ENCODE assay signal across 16 cellular contexts in the genomic region with DNA sequence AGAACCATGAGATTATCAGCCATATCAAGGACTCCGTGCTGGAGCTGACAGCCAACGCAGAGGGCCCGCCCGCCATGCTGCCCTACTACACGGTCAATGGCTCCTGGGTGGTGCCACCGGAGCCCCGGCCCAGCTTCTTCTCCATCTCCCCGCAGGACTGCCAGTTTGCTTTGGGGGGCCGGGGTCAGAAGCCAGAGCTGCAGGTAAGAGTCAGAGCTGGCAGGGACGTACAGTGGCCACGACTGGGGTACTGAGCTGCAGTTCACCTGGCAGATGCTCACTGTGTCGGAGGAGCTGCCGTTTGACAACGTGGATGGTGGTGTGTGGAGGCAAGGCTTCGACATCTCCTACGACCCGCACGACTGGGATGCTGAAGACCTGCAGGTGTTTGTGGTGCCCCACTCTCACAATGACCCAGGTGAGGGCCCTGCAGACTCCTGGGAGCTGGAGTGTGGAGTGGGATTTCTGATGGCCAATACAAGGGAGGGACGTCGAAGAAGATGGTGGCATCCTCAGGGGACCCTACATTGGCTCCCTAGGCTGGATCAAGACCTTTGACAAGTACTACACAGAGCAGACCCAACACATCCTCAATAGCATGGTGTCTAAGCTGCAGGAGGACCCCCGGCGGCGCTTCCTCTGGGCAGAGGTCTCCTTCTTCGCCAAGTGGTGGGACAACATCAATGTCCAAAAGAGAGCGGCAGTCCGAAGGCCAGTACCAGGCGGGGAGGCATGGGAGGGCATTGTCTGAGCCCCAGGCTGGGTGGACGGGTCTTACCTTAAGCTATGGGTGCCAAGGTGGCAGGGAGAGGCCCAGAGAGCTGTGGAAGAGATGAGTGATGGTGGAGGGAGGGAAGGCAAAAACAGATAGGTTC. TPM values are rescaled to one million over a fixed set of nuclear protein-coding genes. Genes with fewer than 3 reads are reported as not detected.
A peak's percentile ranks its signal among the peaks of the same experiment; 100 is the strongest.
DNase-seq lines count a peak whose midpoint lies in the region; ATAC-seq, FAIRE-seq and TF ChIP-seq lines count a peak whose summit lies in the region.
"Had no signal": no experiment of that assay in that cellular context is flagged by ENCODE, and none has a peak within 500 bp of the region (broad histone marks: within the 10 kb centered on the region; RNA-seq: fewer than 3 reads in every experiment).

No MANE protein-coding gene starts in this region.

- H3K27ac Mint-ChIP-seq in activated T-cell treated with anti-CD3 and anti-CD28 coated beads, Interleukin-2, amount 50 U/mL, for 72 hours = peak overlapping the region; percentile 22
- H3K27ac Mint-ChIP-seq: stimulated activated naive CD8-positive, alpha-beta T cell treated with anti-CD3 and anti-CD28 coated beads, Interleukin-15, Interleukin-2, amounts not matched to agents 100 ng/mL and 50 ng/mL, for 24 hours had no signal

- H3K36me3 Mint-ChIP-seq in activated T-cell treated with anti-CD3 and anti-CD28 coated beads, Interleukin-2, amount 50 U/mL, for 72 hours (ENCODE audit: insufficient read depth in 2 of 2) = peaks cover 5 to 25% of the 10 kb centered on the region in 2 donors

- peaks cover 57% of the 10 kb centered on the region for H3K4me1 ChIP-seq in body of pancreas
- peaks cover 10 to 41% (median 22%) of the 10 kb centered on the region in 3 donors for H3K4me1 ChIP-seq in pancreas
- peaks cover 13% of the 10 kb centered on the region for H3K4me1 ChIP-seq in hepatocyte (ENCODE audit: insufficient read depth)

- H3K4me3 ChIP-seq in body of pancreas (no peak overlapping the region), pancreas (no peak overlapping the region), hepatocyte (no peak overlapping the region)
- H3K4me3 ChIP-seq: lung, prostate gland, SK-N-MC had no signal

- H3K9me3 Mint-ChIP-seq in activated T-cell treated with anti-CD3 and anti-CD28 coated beads, Interleukin-2, amount 50 U/mL, for 72 hours = no peaks in the 10 kb centered on the region
- H3K9me3 Mint-ChIP-seq: stimulated activated naive CD8-positive, alpha-beta T cell treated with anti-CD3 and anti-CD28 coated beads, Interleukin-15, Interleukin-2, amounts not matched to agents 100 ng/mL and 50 ng/mL, for 24 hours had no signal

- peaks cover 3% of the 10 kb centered on the region for H3K79me2 ChIP-seq in hepatocyte

- peak in 1 of 2 donors; percentile 1 for DNase-seq in activated T-cell treated with anti-CD3 and anti-CD28 coated beads, Interleukin-2, amount 50 U/mL, for 72 hours
- DNase-seq in activated T-cell treated with anti-CD3 and anti-CD28 coated beads for 4 hours (no peak), body of pancreas (no peak), pancreas (peak in 1 of 6 donors; percentile 73), hepatocyte (ENCODE audit: low spot score) (no peak)
- DNase-seq: amygdala, DMS79 treated with DMSO at 0.1 percent for 48 hours, foreskin fibroblast, GOT3, KBM-7 had no signal

- H3K36me3 ChIP-seq in body of pancreas (replicated peaks in 1 of 2; ENCODE audit: insufficient read depth in 1 of 2, low read depth in 2 of 2) (peaks cover 6 to 21% of the 10 kb centered on the region in 2 donors), pancreas (peaks cover 0 to 26% (median 21%) of the 10 kb centered on the region in 3 donors), hepatocyte (replicated peaks; ENCODE audit: insufficient read depth, low read depth) (no peaks in the 10 kb centered on the region)

- no peaks in the 10 kb centered on the region for H3K27me3 Mint-ChIP-seq in activated T-cell treated with anti-CD3 and anti-CD28 coated beads, Interleukin-2, amount 50 U/mL, for 72 hours (ENCODE audit: low read depth)
- H3K27me3 Mint-ChIP-seq: stimulated activated naive CD8-positive, alpha-beta T cell treated with anti-CD3 and anti-CD28 coated beads, Interleukin-15, Interleukin-2, amounts not matched to agents 100 ng/mL and 50 ng/mL, for 24 hours had no signal

- no peak overlapping the region for H2AFZ ChIP-seq in hepatocyte

- intact Hi-C loops in body of pancreas (cut with DNase I) (no loop called here), pancreas (cut with DNase I) (no loop called here)

- TF ChIP-seq CTCF in body of pancreas (IDR thresholded peaks at IDR 0.05) = no peak
- no peak for TF ChIP-seq CTCF in pancreas (IDR thresholded peaks at IDR 0.05)
- TF ChIP-seq CTCF in hepatocyte (IDR thresholded peaks at IDR 0.05; ENCODE audit: poor library complexity) = no peak

- H3K4me2 ChIP-seq in hepatocyte = no peak overlapping the region

- no peak for ATAC-seq in activated T-cell treated with anti-CD3 and anti-CD28 coated beads, Interleukin-2, amount 50 U/mL, for 72 hours (replicated peaks in 1 of 2)
- no peak for ATAC-seq in body of pancreas
- no peak for ATAC-seq in pancreas
- ATAC-seq in HG03135 (IDR thresholded peaks at IDR 0.05; ENCODE audit: unreplicated experiment) = no peak

- H3K27ac ChIP-seq in body of pancreas (peak overlapping the region; percentile 43 to 96 (median 73)), pancreas (peak overlapping the region in 3 of 4 donors; percentile 11 to 42 (median 33)), hepatocyte (no peak overlapping the region)
- H3K27ac ChIP-seq: prostate gland, SK-N-MC had no signal

- WGBS in body of pancreas, 2 donors = 82 to 86% methylated on average over 28 of the region's 28 CpGs
- WGBS in pancreas, 2 donors = 82 to 85% methylated on average over 28 of the region's 28 CpGs
- WGBS in hepatocyte (ENCODE audit: low lambda C conversion rate, missing lambda C conversion rate) = 98% methylated on average over 28 of the region's 28 CpGs

- H3K27me3 ChIP-seq in body of pancreas = no peaks in the 10 kb centered on the region
- no peaks in the 10 kb centered on the region for H3K27me3 ChIP-seq in pancreas
- no peaks in the 10 kb centered on the region for H3K27me3 ChIP-seq in hepatocyte

- H3K9me2 ChIP-seq in hepatocyte (replicated peaks; ENCODE audit: insufficient read depth) = no peaks in the 10 kb centered on the region

- no peaks in the 10 kb centered on the region for H4K20me1 ChIP-seq in hepatocyte (ENCODE audit: insufficient read depth, poor library complexity, severe bottlenecking)

- no peak for TF ChIP-seq POLR2A in body of pancreas (IDR thresholded peaks at IDR 0.05)

- no peaks in the 10 kb centered on the region for H3K9me3 ChIP-seq in body of pancreas
- no peaks in the 10 kb centered on the region for H3K9me3 ChIP-seq in pancreas
- no peaks in the 10 kb centered on the region for H3K9me3 ChIP-seq in hepatocyte (ENCODE audit: low read depth)
- H3K9me3 ChIP-seq: prostate gland had no signal

- FAIRE-seq in pancreas (lab: Jason Lieb, UNC) = no peak
- FAIRE-seq: urothelium cell line had no signal

- H3K4me1 Mint-ChIP-seq in activated T-cell treated with anti-CD3 and anti-CD28 coated beads, Interleukin-2, amount 50 U/mL, for 72 hours (ENCODE audit: low read depth) = peaks cover 30% of the 10 kb centered on the region

- no peak overlapping the region for H3K4me3 Mint-ChIP-seq in activated T-cell treated with anti-CD3 and anti-CD28 coated beads, Interleukin-2, amount 50 U/mL, for 72 hours
- H3K4me3 Mint-ChIP-seq: stimulated activated naive CD8-positive, alpha-beta T cell treated with anti-CD3 and anti-CD28 coated beads, Interleukin-15, Interleukin-2, amounts not matched to agents 100 ng/mL and 50 ng/mL, for 24 hours had no signal

RNA-seq across cellular contexts. Expression of a gene that starts 2.4 kb away (rescaled TPM):
- total RNA-seq in activated T-cell treated with anti-CD3 and anti-CD28 coated beads, Interleukin-2, amount 50 U/mL, for 72 hours = 100 to 1,000 TPM; 159 to 190 TPM
- total RNA-seq in body of pancreas = 100 to 1,000 TPM in 1 of 2 donors, 10 to 100 TPM in 1; 78.9 to 138 TPM
- 10 to 100 TPM; 56.6 to 88.2 (median 67.7) TPM for total RNA-seq in pancreas
- 100 to 1,000 TPM in 1 of 2 donors, 10 to 100 TPM in 1; 57.2 to 118 TPM for polyA plus RNA-seq in pancreas
- 8.3 and 11.2 TPM in 2 replicates for total RNA-seq in hepatocyte
- polyA plus RNA-seq in hepatocyte = 32.7 and 44.5 TPM in 2 replicates

RNA-seq across cellular contexts. Expression of a gene that starts 21.2 kb away (rescaled TPM):
- 10 to 100 TPM; 68.3 to 81.5 TPM for total RNA-seq in activated T-cell treated with anti-CD3 and anti-CD28 coated beads, Interleukin-2, amount 50 U/mL, for 72 hours
- total RNA-seq in body of pancreas (10 to 100 TPM; 16.9 to 24.4 TPM), pancreas (10 to 100 TPM in 1 of 6 donors, 1 to 10 TPM in 5; 3.9 to 23.0 (median 8.6) TPM), hepatocyte (5.7 and 13.5 TPM in 2 replicates)
- polyA plus RNA-seq in pancreas (10 to 100 TPM; 24.4 to 26.5 TPM), hepatocyte (7.3 and 11.0 TPM in 2 replicates)

RNA-seq across cellular contexts. Expression of a gene that starts 26.8 kb away (rescaled TPM):
- total RNA-seq in activated T-cell treated with anti-CD3 and anti-CD28 coated beads, Interleukin-2, amount 50 U/mL, for 72 hours = 10 to 100 TPM; 37.6 to 53.7 TPM
- total RNA-seq in body of pancreas (10 to 100 TPM; 13.8 to 14.5 TPM), pancreas (10 to 100 TPM; 10.3 to 17.6 (median 13.3) TPM), hepatocyte (15.4 and 17.5 TPM in 2 replicates)
- polyA plus RNA-seq in pancreas (10 to 100 TPM; 16.6 to 20.9 TPM), hepatocyte (13.0 and 20.0 TPM in 2 replicates)

RNA-seq across cellular contexts. Expression of a gene that starts 29.5 kb away (rescaled TPM):
- 10 to 100 TPM; 65.9 to 76.8 TPM for total RNA-seq in activated T-cell treated with anti-CD3 and anti-CD28 coated beads, Interleukin-2, amount 50 U/mL, for 72 hours
- total RNA-seq in body of pancreas (10 to 100 TPM; 42.8 to 85.0 TPM), pancreas (10 to 100 TPM; 29.2 to 50.7 (median 32.2) TPM), hepatocyte (55.2 and 69.8 TPM in 2 replicates)
- polyA plus RNA-seq in pancreas (10 to 100 TPM; 50.0 to 51.3 TPM), hepatocyte (55.3 and 63.3 TPM in 2 replicates)

RNA-seq across cellular contexts. Expression of a gene that starts 37.2 kb away (rescaled TPM):
- total RNA-seq in activated T-cell treated with anti-CD3 and anti-CD28 coated beads, Interleukin-2, amount 50 U/mL, for 72 hours = 100 to 1,000 TPM; 604 to 721 TPM
- total RNA-seq in body of pancreas = 100 to 1,000 TPM in 1 of 2 donors, 10 to 100 TPM in 1; 88.0 to 112 TPM
- 100 to 1,000 TPM in 3 of 6 donors, 10 to 100 TPM in 3; 50.3 to 106 (median 98.8) TPM for total RNA-seq in pancreas
- 10 to 100 TPM; 52.5 to 67.7 TPM for polyA plus RNA-seq in pancreas
- total RNA-seq in hepatocyte = 62.6 and 67.9 TPM in 2 replicates
- polyA plus RNA-seq in hepatocyte = 84.6 and 98.9 TPM in 2 replicates
